Comparison of ENCODE assay signal across 8 cellular contexts in the genomic region with DNA sequence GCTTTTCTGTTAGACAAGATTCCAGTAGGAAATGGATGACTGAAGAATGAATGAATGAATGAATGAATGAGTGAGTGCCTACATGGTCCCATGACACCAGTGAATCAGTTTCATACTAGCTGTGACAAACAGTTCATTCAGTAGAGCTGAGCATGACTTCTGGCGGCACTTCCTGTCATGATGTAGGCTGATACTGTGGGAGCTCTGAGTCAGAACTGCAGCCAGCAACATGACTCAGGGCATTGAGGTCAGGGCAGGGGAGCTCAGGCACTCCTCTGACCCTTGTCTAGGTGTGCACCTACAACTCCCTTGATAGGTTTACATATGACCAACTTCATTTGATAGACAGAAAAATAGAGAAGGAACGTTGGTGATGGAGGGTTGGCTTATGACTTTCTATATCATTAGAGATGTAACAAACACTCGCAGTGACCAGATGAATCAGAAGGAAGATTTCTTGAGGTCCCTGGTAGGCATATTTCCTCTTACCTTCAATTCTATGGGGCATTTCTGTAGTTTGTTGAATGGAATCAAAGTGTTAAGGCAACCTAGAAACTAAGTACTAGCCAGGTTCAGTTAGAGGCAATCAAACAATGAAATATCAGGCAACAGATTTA.
A peak's percentile ranks its signal among the peaks of the same experiment; 100 is the strongest.
DNase-seq lines count a peak whose midpoint lies in the region; ATAC-seq, FAIRE-seq and TF ChIP-seq lines count a peak whose summit lies in the region.

No MANE protein-coding gene starts in this region.

- no peaks in the 10 kb centered on the region for H3K9me3 Mint-ChIP-seq in activated T-helper 17 cell treated with anti-CD3 and anti-CD28 coated beads, Interleukin-2, amount 50 U/mL, for 72 hours

- H3K4me1 Mint-ChIP-seq in activated T-helper 17 cell treated with anti-CD3 and anti-CD28 coated beads, Interleukin-2, amount 50 U/mL, for 72 hours = peaks cover 8% of the 10 kb centered on the region

- peak overlapping the region; percentile 24 for H3K4me3 Mint-ChIP-seq in activated T-helper 17 cell treated with anti-CD3 and anti-CD28 coated beads, Interleukin-2, amount 50 U/mL, for 72 hours

- H3K36me3 Mint-ChIP-seq in activated T-helper 17 cell treated with anti-CD3 and anti-CD28 coated beads, Interleukin-2, amount 50 U/mL, for 72 hours (ENCODE audit: low read depth) = no peaks in the 10 kb centered on the region

- H3K9me2 ChIP-seq in OCI-LY7 (ENCODE audit: insufficient read depth, low read length) = no peaks in the 10 kb centered on the region

- no peak overlapping the region for H3K27ac ChIP-seq in OCI-LY7 (ENCODE audit: low read depth, low read length, poor library complexity, severe bottlenecking)
- no peak overlapping the region for H3K27ac ChIP-seq in right atrium auricular region

- H3K4me3 ChIP-seq in OCI-LY7 (ENCODE audit: low read depth, low read length, poor library complexity, severe bottlenecking) (no peak overlapping the region), right atrium auricular region (no peak overlapping the region)

- no peaks in the 10 kb centered on the region for H4K20me1 ChIP-seq in OCI-LY7 (ENCODE audit: insufficient read depth, low read length)

- intact Hi-C loops in OCI-LY7 (cut with micrococcal nuclease; ENCODE audit: unreplicated experiment) = no loop called here

- no peak overlapping the region for H3K4me2 ChIP-seq in OCI-LY7 (ENCODE audit: low read length)

- BruUV-seq in OCI-LY7 (replicated peaks; lab: Mats Ljungman, UMichigan) = no TSS peak

- no peaks in the 10 kb centered on the region for H3K36me3 ChIP-seq in OCI-LY7 (ENCODE audit: insufficient read depth, low read length)
- no peaks in the 10 kb centered on the region for H3K36me3 ChIP-seq in right atrium auricular region

- CTCF ChIA-PET in OCI-LY7 (lab: Charles Lee; ENCODE audit: unreplicated experiment) = no interaction called here

- no peak overlapping the region for H2AFZ ChIP-seq in OCI-LY7 (ENCODE audit: low read length)

- ATAC-seq in HG02759 (IDR thresholded peaks at IDR 0.05; ENCODE audit: unreplicated experiment) = peak; percentile 100
- peak; percentile 100 for ATAC-seq in activated T-helper 17 cell treated with anti-CD3 and anti-CD28 coated beads, Interleukin-2, amount 50 U/mL, for 72 hours (replicated peaks)

- FAIRE-seq in GM18507 (lab: Jason Lieb, UNC) = peak; percentile 80

- POLR2A ChIA-PET in OCI-LY7 (lab: Charles Lee) = interaction anchor here (0.7 to 1.0 kb wide), 2 partner anchors 12 to 42 kb away, joined by 4 to 5 read pairs; no protein-coding TSS in a partner anchor

- TF ChIP-seq CTCF in OCI-LY7 (conservative IDR thresholded peaks at IDR 0.05; ENCODE audit: low read length) (no peak), right atrium auricular region (IDR thresholded peaks at IDR 0.05) (no peak)

- peak overlapping the region; percentile 23 for H3K27ac Mint-ChIP-seq in activated T-helper 17 cell treated with anti-CD3 and anti-CD28 coated beads, Interleukin-2, amount 50 U/mL, for 72 hours

- DNase-seq in GM18507 (ENCODE audit: extremely low spot score, insufficient read length, low read depth) (peak; percentile 23), OCI-LY7 (ENCODE audit: low spot score) (peak; percentile 9), right atrium auricular region (ENCODE audit: low spot score) (peak; percentile 69), OCI-M2 (lab: John Stamatoyannopoulos, UW; ENCODE audit: unreplicated experiment) (no peak), NCI-H2029 (lab: John Stamatoyannopoulos, UW) (no peak)
- DNase-seq in stimulated activated CD4-positive, alpha-beta T cell treated with anti-CD3 and anti-CD28 coated beads, TNF-alpha, amount 100 ng/mL, for 1 hour (ENCODE audit: low read depth in 3 of 3, low spot score in 1 of 3) = peak; percentile 9 to 22 (median 16)

- H3K4me1 ChIP-seq in OCI-LY7 (ENCODE audit: insufficient read depth, low read length, poor library complexity, severe bottlenecking) (no peaks in the 10 kb centered on the region), right atrium auricular region (peaks cover 0 to 21% of the 10 kb centered on the region in 2 donors)

- H3K9me3 ChIP-seq in OCI-LY7 (ENCODE audit: low read length) = no peaks in the 10 kb centered on the region
- no peaks in the 10 kb centered on the region for H3K9me3 ChIP-seq in right atrium auricular region

- H3K27me3 Mint-ChIP-seq in activated T-helper 17 cell treated with anti-CD3 and anti-CD28 coated beads, Interleukin-2, amount 50 U/mL, for 72 hours = no peaks in the 10 kb centered on the region

- H3K79me2 ChIP-seq in OCI-LY7 (ENCODE audit: insufficient read depth, low read depth, low read length) = no peaks in the 10 kb centered on the region

- no peaks in the 10 kb centered on the region for H3K27me3 ChIP-seq in right atrium auricular region

Comparison
In these comparisons a context has a peak if more than half of its experiments do, and no peak if none do; other contexts are left out.
1. DNase-seq: peak in GM18507 (single experiment), OCI-LY7 (single experiment), right atrium auricular region (single experiment) and stimulated activated CD4-positive, alpha-beta T cell treated with anti-CD3 and anti-CD28 coated beads, TNF-alpha, amount 100 ng/mL, for 1 hour (3 of 3); none in OCI-M2 (single experiment) and NCI-H2029 (single experiment).